ENCODE assay signal across 8 cellular contexts in genomic region chr6:16128759-16129622, GRCh38. TPM values are rescaled to one million over a fixed set of nuclear protein-coding genes. Genes with fewer than 3 reads are reported as not detected.
DNase-seq lines count a peak whose midpoint lies in the region; ATAC-seq and TF ChIP-seq lines count a peak whose summit lies in the region.

TSS of gene MYLIP (plus strand) at chr6:16129086. CDS start at chr6:16129323, 237 bp downstream.

- no peaks in the 10 kb centered on the region for H3K36me3 Mint-ChIP-seq in activated naive CD8-positive, alpha-beta T cell
- H3K36me3 Mint-ChIP-seq in glutamatergic neuron (ENCODE audit: unreplicated experiment) = no peaks in the 10 kb centered on the region

- 0% methylated on average over 12 to 60 of the region's 95 CpGs for WGBS in testis, 2 donors

- intact Hi-C loops in testis (cut with DNase I; ENCODE audit: low total_unique reads) = no loop called here

- H3K9me3 ChIP-seq in osteoblast (ENCODE audit: low read depth, low read length) = no peaks in the 10 kb centered on the region
- H3K9me3 ChIP-seq in testis = no peaks in the 10 kb centered on the region

- H3K4me1 ChIP-seq in osteoblast (ENCODE audit: insufficient read depth, low read length) = peaks cover 21% of the 10 kb centered on the region
- peaks cover 9% of the 10 kb centered on the region for H3K4me1 ChIP-seq in testis

- H3K4me1 Mint-ChIP-seq in activated naive CD8-positive, alpha-beta T cell (ENCODE audit: low read depth) = peaks cover 46% of the 10 kb centered on the region
- H3K4me1 Mint-ChIP-seq in glutamatergic neuron (ENCODE audit: low read depth, unreplicated experiment) = peaks cover 25% of the 10 kb centered on the region

- peak within 1 kb of the TSS; percentile 96 for H3K27ac Mint-ChIP-seq in activated naive CD8-positive, alpha-beta T cell
- H3K27ac Mint-ChIP-seq in glutamatergic neuron (ENCODE audit: unreplicated experiment) = peak within 1 kb of the TSS; percentile 59

- H3K36me3 ChIP-seq in osteoblast (ENCODE audit: insufficient read depth, low read length) = no peaks in the 10 kb centered on the region
- no peaks in the 10 kb centered on the region for H3K36me3 ChIP-seq in testis (ENCODE audit: low read depth, missing control alignments)

- H3K4me2 ChIP-seq in osteoblast (ENCODE audit: insufficient read depth, low read length) = peak within 1 kb of the TSS; percentile 89

- TF ChIP-seq CTCF in GM12872 (IDR thresholded peaks at IDR 0.05; ENCODE audit: insufficient read depth, low read depth, low read length) = peak; percentile 79
- peak; percentile 74 for TF ChIP-seq CTCF in glutamatergic neuron (IDR thresholded peaks at IDR 0.05; ENCODE audit: partially characterized antibody, unreplicated experiment)
- peak; percentile 41 for TF ChIP-seq CTCF in osteoblast (IDR thresholded peaks at IDR 0.05; ENCODE audit: extremely low read depth, low read depth, low read length)
- peak; percentile 59 to 92 (median 81) for TF ChIP-seq CTCF in testis (IDR thresholded peaks at IDR 0.05)

- H3K27me3 ChIP-seq in osteoblast (ENCODE audit: insufficient read depth, low read length) (peaks cover 23% of the 10 kb centered on the region), testis (no peaks in the 10 kb centered on the region)

- H3K79me2 ChIP-seq in osteoblast (ENCODE audit: insufficient read depth, low read length) = no peaks in the 10 kb centered on the region

- H3K27me3 Mint-ChIP-seq in activated naive CD8-positive, alpha-beta T cell = peaks cover 1% of the 10 kb centered on the region
- peaks cover 3% of the 10 kb centered on the region for H3K27me3 Mint-ChIP-seq in glutamatergic neuron (ENCODE audit: unreplicated experiment)

- H3K9me3 Mint-ChIP-seq in activated naive CD8-positive, alpha-beta T cell (ENCODE audit: low read depth) = no peaks in the 10 kb centered on the region
- peaks cover 5% of the 10 kb centered on the region for H3K9me3 Mint-ChIP-seq in glutamatergic neuron (ENCODE audit: unreplicated experiment)

- peak within 1 kb of the TSS; percentile 97 for H3K4me3 Mint-ChIP-seq in activated naive CD8-positive, alpha-beta T cell
- peak within 1 kb of the TSS; percentile 92 for H3K4me3 Mint-ChIP-seq in glutamatergic neuron (ENCODE audit: unreplicated experiment)

- ATAC-seq in HG02642 (IDR thresholded peaks at IDR 0.05; ENCODE audit: poor library complexity, unreplicated experiment) = peak; percentile 84

- TF ChIP-seq POLR2A in testis (IDR thresholded peaks at IDR 0.05) = peak; percentile 99

- DNase-seq in NCI-H1105 (lab: John Stamatoyannopoulos, UW) (peak; percentile 96), SKM-1 (lab: John Stamatoyannopoulos, UW; ENCODE audit: unreplicated experiment) (peak; percentile 80), glutamatergic neuron (peak; percentile 99), osteoblast (ENCODE audit: insufficient read length, low spot score, missing footprints) (peak; percentile 99), testis (peak; percentile 97)

- peak within 1 kb of the TSS; percentile 35 for H3K27ac ChIP-seq in osteoblast (ENCODE audit: low read depth, low read length)
- H3K27ac ChIP-seq in testis = peak within 1 kb of the TSS; percentile 95 to 97

- H2AFZ ChIP-seq in osteoblast (ENCODE audit: low read length) = peak within 1 kb of the TSS; percentile 81

- H3K4me3 ChIP-seq in osteoblast (ENCODE audit: insufficient read depth, low read length) = peak within 1 kb of the TSS; percentile 85
- peak within 1 kb of the TSS; percentile 99 for H3K4me3 ChIP-seq in testis

- H4K20me1 ChIP-seq in osteoblast (ENCODE audit: insufficient read depth, low read length) = no peaks in the 10 kb centered on the region

RNA-seq across cellular contexts. Expression of gene MYLIP, which starts in this region (rescaled TPM):
- total RNA-seq in glutamatergic neuron (ENCODE audit: unreplicated experiment) (12.9 TPM), osteoblast (10.1 and 13.8 TPM in 2 replicates), testis (10 to 100 TPM; 39.1 to 48.1 TPM)
- polyA plus RNA-seq in testis (ENCODE audit: insufficient read depth, low read depth, low replicate concordance) = 45.0 TPM

Comparison
In these comparisons a context has a peak if more than half of its experiments do, and no peak if none do; other contexts are left out.
1. Peak in every context shown above with its lines: DNase-seq, ATAC-seq, H3K4me3 ChIP-seq and H3K27ac ChIP-seq.